In the genomic region with DNA sequence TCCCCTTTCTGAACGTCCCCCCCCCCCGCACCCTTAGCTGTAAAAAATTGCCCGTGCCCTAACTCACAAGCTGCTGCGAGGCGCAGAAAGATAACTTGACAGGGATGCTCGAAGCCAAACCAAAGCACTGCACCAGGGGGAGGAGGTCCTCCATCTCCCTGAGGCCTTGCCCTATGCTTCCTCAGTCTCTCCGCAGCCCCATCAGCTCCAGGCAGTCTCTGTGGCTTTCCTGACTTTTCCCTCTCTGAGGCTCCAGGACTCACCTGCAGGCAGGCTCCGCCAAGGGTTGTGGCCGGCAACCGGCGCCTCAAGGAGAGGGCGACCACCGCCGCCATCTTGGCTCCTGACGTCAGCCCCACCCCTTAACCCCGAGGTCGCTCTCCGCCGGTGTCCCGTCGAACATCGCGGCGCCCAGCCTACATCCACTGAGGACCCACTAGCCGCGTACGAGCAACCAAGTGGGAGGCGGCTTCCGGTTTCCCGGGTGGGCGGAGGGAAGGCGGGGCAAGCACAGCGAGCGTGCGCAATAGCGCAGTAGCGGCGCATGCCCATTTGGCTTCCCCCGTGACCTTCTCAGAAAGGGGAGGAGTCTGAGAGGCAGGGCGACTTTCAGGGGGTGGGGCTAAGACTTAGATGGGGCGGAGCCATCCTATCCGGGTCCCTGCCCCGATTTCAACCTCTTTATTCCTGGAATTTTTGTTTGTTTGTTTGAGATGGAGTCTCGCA, we compare ENCODE assay signal across 8 cellular contexts. TPM values are rescaled to one million over a fixed set of nuclear protein-coding genes. Genes with fewer than 3 reads are reported as not detected.
A peak's percentile ranks its signal among the peaks of the same experiment; 100 is the strongest.
DNase-seq lines count a peak whose midpoint lies in the region; ATAC-seq and TF ChIP-seq lines count a peak whose summit lies in the region.

TSS of gene SDHB (minus strand) at position 348 of the 726 bp plus-strand sequence. CDS start at position 335, 13 bp downstream.

- under 1% methylated on average over 41 of the region's 44 CpGs for WGBS in prostate gland
- WGBS in urinary bladder: under 1% methylated on average over 44 of the region's 44 CpGs

- H3K9me3 ChIP-seq in prostate gland: no peaks in the 10 kb centered on the region

- H3K4me3 ChIP-seq in prostate gland (peak within 1 kb of the TSS; percentile 68 to 85), urinary bladder (ENCODE audit: low read depth, low read length) (peak within 1 kb of the TSS; percentile 74)

- peaks cover 6% of the 10 kb centered on the region for H3K4me1 ChIP-seq in prostate gland (replicated peaks)
- H3K4me1 ChIP-seq in urinary bladder (ENCODE audit: insufficient read depth): peaks cover 1% of the 10 kb centered on the region

- peak; percentile 84 for ATAC-seq in GM18499 (IDR thresholded peaks at IDR 0.05; ENCODE audit: insufficient read depth, unreplicated experiment)
- peak; percentile 90 for ATAC-seq in HG02943 (IDR thresholded peaks at IDR 0.05; ENCODE audit: low read depth, unreplicated experiment)
- ATAC-seq in left ventricle myocardium superior: peak; percentile 98

- intact Hi-C loops in T-helper 2 cell treated with Interferon-gamma antibody and Interleukin-4, amounts not matched to agents 100 ng/mL and 5 ng/mL, for 36 hours (cut with micrococcal nuclease): loop anchor here (1.0 to 5.0 kb wide), 2 partner anchors 42 to 687 kb away; partner anchors contain the start of gene SZRD1
- intact Hi-C loops in left ventricle myocardium superior (cut with micrococcal nuclease): no loop called here
- intact Hi-C loops in prostate gland (cut with DNase I): no loop called here

- TF ChIP-seq CTCF in prostate gland (IDR thresholded peaks at IDR 0.05): peak in 2 of 4 experiments; percentile 2 to 32

- DNase-seq in NCI-H187 treated with DMSO at 0.1 percent for 48 hours (lab: John Stamatoyannopoulos, UW): peak; percentile 83
- peak; percentile 92 to 99 (median 98) for DNase-seq in anterior cingulate cortex (lab: John Stamatoyannopoulos, UW)
- DNase-seq in left ventricle myocardium superior: peak; percentile 99
- peak; percentile 98 for DNase-seq in prostate gland (ENCODE audit: low spot score)

- TF ChIP-seq POLR2A in prostate gland (IDR thresholded peaks at IDR 0.05): peak; percentile 95

- no peaks in the 10 kb centered on the region for H3K36me3 ChIP-seq in prostate gland
- no peaks in the 10 kb centered on the region for H3K36me3 ChIP-seq in urinary bladder (ENCODE audit: insufficient read depth)

- no peaks in the 10 kb centered on the region for H3K27me3 ChIP-seq in prostate gland (replicated peaks; ENCODE audit: insufficient read depth)

- H3K27ac ChIP-seq in prostate gland: peak within 1 kb of the TSS; percentile 81
- peak within 1 kb of the TSS; percentile 64 for H3K27ac ChIP-seq in urinary bladder (ENCODE audit: low read depth)

RNA-seq across cellular contexts. Expression of gene SDHB, which starts in this region (rescaled TPM):
- 75.4 and 81.0 TPM in 2 replicates for total RNA-seq in T-helper 2 cell treated with Interferon-gamma antibody and Interleukin-4, amounts not matched to agents 100 ng/mL and 5 ng/mL, for 36 hours
- total RNA-seq in left ventricle myocardium superior (438 TPM), prostate gland (100 to 1,000 TPM in 1 of 2 donors, 10 to 100 TPM in 1; 93.0 to 113 TPM), urinary bladder (84.1 TPM)
- 114 TPM for polyA plus RNA-seq in urinary bladder

Comparison
In these comparisons a context has a peak if more than half of its experiments do, and no peak if none do; other contexts are left out.
1. Peak in every context shown above with its lines: DNase-seq, ATAC-seq, H3K4me3 ChIP-seq and H3K27ac ChIP-seq.